Comparison of ENCODE assay signal across 27 cellular contexts in the genomic region with DNA sequence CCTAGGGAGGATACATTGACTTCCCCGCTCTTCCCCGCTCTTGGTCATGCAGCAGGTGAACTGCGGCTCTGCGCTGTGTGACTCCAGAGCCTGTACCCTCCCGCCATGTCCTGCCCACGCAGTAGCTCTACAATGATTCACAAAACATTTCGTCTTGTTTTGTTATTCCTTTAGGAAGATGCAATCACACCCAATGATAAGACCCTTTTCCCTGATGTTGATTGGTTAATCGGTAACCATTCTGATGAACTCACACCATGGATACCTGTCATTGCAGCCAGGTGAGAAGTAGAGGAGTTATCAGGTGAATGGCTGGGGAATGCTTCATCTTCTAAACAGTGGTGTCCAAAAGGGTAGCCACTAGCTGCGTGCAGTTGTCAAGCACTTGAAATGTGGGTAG.
"Had no signal": no experiment of that assay in that cellular context is flagged by ENCODE, and none has a peak within 500 bp of the region (broad histone marks: within the 10 kb centered on the region; RNA-seq: fewer than 3 reads in every experiment).

No MANE protein-coding gene starts in this region.

- ATAC-seq: esophagus mucosa, foreskin keratinocyte, gastroesophageal sphincter, heart right ventricle, left cardiac atrium, left lung, left ventricle myocardium superior, lower lobe of right lung, mucosa of descending colon had no signal

- H3K4me3 ChIP-seq: coronary artery, dorsolateral prefrontal cortex, gastroesophageal sphincter, heart right ventricle, left lung, lower lobe of right lung, mucosa of descending colon had no signal

- H3K27ac ChIP-seq: coronary artery, dorsolateral prefrontal cortex, epithelial cell of prostate, foreskin keratinocyte, gastroesophageal sphincter, heart right ventricle, left lung, lower lobe of right lung had no signal

- H3K9me3 ChIP-seq: gastroesophageal sphincter, heart right ventricle, left lung, lower lobe of right lung, mucosa of descending colon had no signal

- H3K27me3 ChIP-seq: dorsolateral prefrontal cortex, foreskin keratinocyte, gastroesophageal sphincter, heart right ventricle, left lung had no signal

- H3K4me1 ChIP-seq: foreskin keratinocyte, left lung, lower lobe of right lung had no signal

- H3K9me3 Mint-ChIP-seq: mesothelial cell of epicardium had no signal

- H3K27ac Mint-ChIP-seq: mesothelial cell of epicardium had no signal

- H3K4me3 Mint-ChIP-seq: mesothelial cell of epicardium had no signal

- FAIRE-seq: colon, endometrium, frontal cortex, islet of Langerhans, keratinocyte had no signal

- DNase-seq: cerebellar nuclear complex; dermis blood vessel endothelial cell; dorsolateral prefrontal cortex; effector CD4-positive, alpha-beta T cell; effector memory CD4-positive, alpha-beta T cell; erythroblast; foreskin keratinocyte; glutamatergic neuron; head of caudate nucleus; heart right ventricle; hippocampal formation; left cardiac atrium; left lung; left ventricle myocardium superior; lower lobe of right lung; mesenchymal stem cell; mucosa of descending colon had no signal
